10 cellular contexts compared by ENCODE assay signal in the genomic region with DNA sequence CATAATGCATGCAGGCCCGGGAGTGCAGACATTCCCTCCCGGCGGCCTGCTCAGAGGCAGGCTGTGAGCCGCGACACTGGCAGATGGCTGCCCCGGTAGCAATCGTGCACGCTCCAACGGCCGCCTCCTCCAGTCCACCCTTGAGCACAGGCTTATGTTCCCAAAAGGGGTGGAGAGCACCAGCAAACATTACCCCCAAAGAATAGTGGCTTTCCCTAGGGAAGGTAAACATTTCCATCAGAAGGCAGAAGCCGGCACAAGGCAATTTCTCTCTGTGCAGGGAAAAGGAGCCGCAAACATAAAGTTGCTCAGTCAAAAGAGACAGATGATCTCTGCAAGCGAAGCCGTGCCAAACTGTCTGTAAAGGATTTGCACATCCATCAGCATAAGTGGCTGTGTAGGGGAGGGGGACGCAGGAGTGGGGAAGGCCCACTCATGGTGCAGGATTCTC.
DNase-seq lines count a peak whose midpoint lies in the region; ATAC-seq, FAIRE-seq and TF ChIP-seq lines count a peak whose summit lies in the region.
"Had no signal": no experiment of that assay in that cellular context is flagged by ENCODE, and none has a peak within 500 bp of the region (broad histone marks: within the 10 kb centered on the region; RNA-seq: fewer than 3 reads in every experiment).

No MANE protein-coding gene starts in this region.

- no peaks in the 10 kb centered on the region for H4K20me1 ChIP-seq in MM.1S (ENCODE audit: insufficient read depth, low read length)

- H3K9ac ChIP-seq in MM.1S (ENCODE audit: low read length): no peak overlapping the region

- no peaks in the 10 kb centered on the region for H3F3A ChIP-seq in MM.1S (ENCODE audit: insufficient read depth, low read length)

- TF ChIP-seq EP300 in suprapubic skin (IDR thresholded peaks at IDR 0.05): no peak

- H3K79me2 ChIP-seq in MM.1S (ENCODE audit: low read length): no peaks in the 10 kb centered on the region

- peak overlapping the region; percentile 56 for H3K27ac ChIP-seq in suprapubic skin
- no peak overlapping the region for H3K27ac ChIP-seq in MM.1S (ENCODE audit: low read length)

- H3K27me3 ChIP-seq in suprapubic skin: no peaks in the 10 kb centered on the region
- no peaks in the 10 kb centered on the region for H3K27me3 ChIP-seq in MM.1S (replicated peaks; ENCODE audit: insufficient read depth, low read length)

- no peaks in the 10 kb centered on the region for H3K9me2 ChIP-seq in MM.1S (replicated peaks; ENCODE audit: insufficient read depth, low read length)

- no peak overlapping the region for H3K4me3 ChIP-seq in suprapubic skin
- H3K4me3 ChIP-seq in MM.1S (ENCODE audit: low read length): no peak overlapping the region

- FAIRE-seq in GM12891 (lab: Jason Lieb, UNC): no peak
- FAIRE-seq: bronchial epithelial cell had no signal

- peaks cover 25% of the 10 kb centered on the region for H3K4me1 ChIP-seq in suprapubic skin
- peaks cover 5% of the 10 kb centered on the region; the same call in 1 of the 2 replicates for H3K4me1 ChIP-seq in MM.1S (ENCODE audit: low read length)

- TF ChIP-seq POLR2A in suprapubic skin (IDR thresholded peaks at IDR 0.05) (no peak), GM12891 (IDR thresholded peaks at IDR 0.05; ENCODE audit: low read depth, low read length) (no peak)

- H3K4me2 ChIP-seq in MM.1S (ENCODE audit: low read depth, low read length): no peak overlapping the region

- no peak overlapping the region for H2AFZ ChIP-seq in MM.1S (ENCODE audit: low read length)

- H3K36me3 ChIP-seq in suprapubic skin (no peaks in the 10 kb centered on the region), MM.1S (replicated peaks; ENCODE audit: insufficient read depth, low read length) (no peaks in the 10 kb centered on the region)

- TF ChIP-seq CTCF in suprapubic skin (IDR thresholded peaks at IDR 0.05): no peak
- no peak for TF ChIP-seq CTCF in MM.1S (IDR thresholded peaks at IDR 0.05; ENCODE audit: low read length)

- ATAC-seq in GM18858 (IDR thresholded peaks at IDR 0.05; ENCODE audit: unreplicated experiment) (no peak), HG03439 (IDR thresholded peaks at IDR 0.05; ENCODE audit: unreplicated experiment) (no peak)
- ATAC-seq: activated CD4-positive, alpha-beta T cell treated with anti-CD3 and anti-CD28 coated beads for 36 hours had no signal

- 59% methylated on average over 15 of the region's 15 CpGs for WGBS in suprapubic skin

- H3K9me3 ChIP-seq in suprapubic skin (no peaks in the 10 kb centered on the region), MM.1S (replicated peaks; ENCODE audit: insufficient read depth, low read length) (no peaks in the 10 kb centered on the region)

- DNase-seq in NCI-H128 (lab: John Stamatoyannopoulos, UW; ENCODE audit: unreplicated experiment) (peak; percentile 89), NCI-H82 (lab: John Stamatoyannopoulos, UW) (peak; percentile 91), iPS-NIHi11 (ENCODE audit: low spot score) (peak; percentile 42), suprapubic skin (ENCODE audit: low spot score in 2 of 2) (no peak), MM.1S (no peak), GM12891 (ENCODE audit: insufficient read length, low spot score) (no peak)
- DNase-seq: activated CD4-positive, alpha-beta T cell treated with anti-CD3 and anti-CD28 coated beads for 36 hours had no signal

TF ChIP-seq in GM12891, 5 proteins besides CTCF, POLR2A, EP300 and RAD21:
- TF ChIP-seq POU2F2 (IDR thresholded peaks at IDR 0.05; ENCODE audit: low read depth, low read length): no peak
- no peak for TF ChIP-seq PAX5 (IDR thresholded peaks at IDR 0.05; ENCODE audit: insufficient read depth, low read length, severe bottlenecking)
- no peak for TF ChIP-seq SPI1 (IDR thresholded peaks at IDR 0.05; ENCODE audit: low read depth, low read length)
- no peak for TF ChIP-seq POLR2AphosphoS5 (IDR thresholded peaks at IDR 0.05; ENCODE audit: low read depth, low read length)
- TF ChIP-seq TAF1 (IDR thresholded peaks at IDR 0.05; ENCODE audit: low read depth, low read length): no peak

Comparison
In these comparisons a context has a peak if more than half of its experiments do, and no peak if none do; other contexts are left out.
1. DNase-seq: peak in NCI-H128 (single experiment), NCI-H82 (single experiment) and iPS-NIHi11 (single experiment); none in suprapubic skin (0 of 2), MM.1S (single experiment) and GM12891 (single experiment).